24 cellular contexts compared by ENCODE assay signal in the genomic region with DNA sequence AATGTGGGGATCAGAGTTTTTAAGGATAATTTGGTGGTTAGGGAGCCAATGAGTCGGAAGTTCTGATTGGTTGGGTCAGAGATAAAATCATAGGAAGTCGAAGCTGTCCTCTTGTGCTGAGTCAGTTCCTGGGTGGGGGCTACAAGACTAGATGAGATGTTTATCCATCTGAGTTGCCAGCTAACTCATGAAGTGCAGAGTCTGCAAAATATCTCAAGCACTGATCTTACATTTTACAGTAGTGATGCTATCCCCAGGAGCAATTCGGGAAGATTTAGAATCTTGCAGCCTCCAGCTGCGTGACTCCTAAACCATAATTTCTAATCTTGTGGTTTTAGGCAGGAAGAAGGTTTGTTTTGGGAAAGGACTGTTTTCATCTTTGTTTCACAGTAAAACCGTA.
DNase-seq lines count a peak whose midpoint lies in the region; ATAC-seq, FAIRE-seq and TF ChIP-seq lines count a peak whose summit lies in the region.
"Had no signal": no experiment of that assay in that cellular context is flagged by ENCODE, and none has a peak within 500 bp of the region (broad histone marks: within the 10 kb centered on the region; RNA-seq: fewer than 3 reads in every experiment).

No MANE protein-coding gene starts in this region.

- POLR2A ChIA-PET in Panc1 (lab: Charles Lee), result no interaction called here

- H3K4me2 ChIP-seq in mammary epithelial cell (ENCODE audit: insufficient read depth, low read depth, low read length), result no peak overlapping the region

- peak; percentile 42; the same call in 1 of the 2 replicates for ATAC-seq in Panc1
- ATAC-seq: activated naive CD8-positive, alpha-beta T cell treated with anti-CD3 and anti-CD28 coated beads, Interleukin-2, amount 50 U/mL, for 24 hours; CD8-positive, alpha-beta T cell; HepG2; stimulated activated naive CD8-positive, alpha-beta T cell treated with anti-CD3 and anti-CD28 coated beads, Interleukin-15, Interleukin-2, amounts not matched to agents 100 U/mL and 50 U/mL, for 24 hours had no signal

- H2AFZ ChIP-seq in mammary epithelial cell (ENCODE audit: low read depth, low read length), result no peak overlapping the region

- WGBS in mammary epithelial cell (ENCODE audit: low coverage, missing lambda C conversion rate), result 39% methylated on average over 5 of the region's 5 CpGs
- WGBS in suprapubic skin, result 64% methylated on average over 5 of the region's 5 CpGs

- H3K79me2 ChIP-seq in mammary epithelial cell (ENCODE audit: insufficient read depth, low read length), result no peaks in the 10 kb centered on the region

- TF ChIP-seq CTCF in Panc1 (IDR thresholded peaks at IDR 0.05), result no peak
- TF ChIP-seq CTCF in mammary epithelial cell (conservative IDR thresholded peaks at IDR 0.05 in 1 of 2, IDR thresholded peaks at IDR 0.05 in 1 of 2; ENCODE audit: extremely low read depth in 1 of 2, insufficient read depth in 1 of 2, low read depth in 1 of 2, low read length in 2 of 2), result no peak
- TF ChIP-seq CTCF in suprapubic skin (IDR thresholded peaks at IDR 0.05), result no peak

- no peaks in the 10 kb centered on the region for H3K36me3 ChIP-seq in Panc1 (ENCODE audit: control insufficient read depth, insufficient read depth, low read length)
- no peaks in the 10 kb centered on the region for H3K36me3 ChIP-seq in mammary epithelial cell (ENCODE audit: insufficient read depth, low read length)
- no peaks in the 10 kb centered on the region for H3K36me3 ChIP-seq in suprapubic skin
- H3K36me3 ChIP-seq: esophagus muscularis mucosa, left ventricle myocardium inferior, SJSA1, transverse colon had no signal

- H4K20me1 ChIP-seq in mammary epithelial cell (ENCODE audit: insufficient read depth, low read length), result no peaks in the 10 kb centered on the region

- in situ Hi-C loops in Panc1 (cut with HindIII; ENCODE audit: low pct_unique_long_range_greater_than_20kb, low sequenced_read_pairs) (no loop called here), mammary epithelial cell (cut with MboI; ENCODE audit: low sequenced_read_pairs in 2 of 2) (no loop called here)

- H3K27ac ChIP-seq in Panc1 (ENCODE audit: low read length), result no peak overlapping the region
- no peak overlapping the region for H3K27ac ChIP-seq in mammary epithelial cell (ENCODE audit: insufficient read depth, low read depth, low read length)
- H3K27ac ChIP-seq in suprapubic skin, result no peak overlapping the region
- H3K27ac ChIP-seq: esophagus muscularis mucosa, left ventricle myocardium inferior, SJSA1, transverse colon had no signal

- H3K27me3 ChIP-seq in Panc1 (ENCODE audit: control insufficient read depth, insufficient read depth, low read length) (no peaks in the 10 kb centered on the region), mammary epithelial cell (ENCODE audit: insufficient read depth, low read length) (no peaks in the 10 kb centered on the region), suprapubic skin (no peaks in the 10 kb centered on the region)
- H3K27me3 ChIP-seq: esophagus muscularis mucosa, SJSA1, transverse colon had no signal

- H3K4me3 ChIP-seq in Panc1 (ENCODE audit: low read depth in 2 of 2, low read length in 2 of 2), result no peak overlapping the region
- H3K4me3 ChIP-seq in mammary epithelial cell (replicated peaks in 1 of 3; ENCODE audit: insufficient read depth in 1 of 3, low read depth in 2 of 3, low read length in 3 of 3), result no peak overlapping the region
- H3K4me3 ChIP-seq in suprapubic skin, result no peak overlapping the region
- H3K4me3 ChIP-seq: esophagus muscularis mucosa, left ventricle myocardium inferior, SJSA1, transverse colon had no signal

- no TSS peak for BruUV-seq in Panc1 (replicated peaks; lab: Mats Ljungman, UMichigan)
- no TSS peak for BruUV-seq in mammary epithelial cell (replicated peaks; lab: Mats Ljungman, UMichigan)

- TF ChIP-seq EP300 in suprapubic skin (IDR thresholded peaks at IDR 0.05), result no peak

- H3K4me1 ChIP-seq in Panc1 (ENCODE audit: control insufficient read depth, insufficient read depth, low read length) (no peaks in the 10 kb centered on the region), mammary epithelial cell (ENCODE audit: insufficient read depth, low read length) (no peaks in the 10 kb centered on the region), suprapubic skin (no peaks in the 10 kb centered on the region)
- H3K4me1 ChIP-seq: esophagus muscularis mucosa, left ventricle myocardium inferior, SJSA1, transverse colon had no signal

- FAIRE-seq in H54 (lab: Jason Lieb, UNC), result peak; percentile 95
- FAIRE-seq: HepG2 had no signal

- no peak for TF ChIP-seq POLR2A in H54 (IDR thresholded peaks at IDR 0.05; ENCODE audit: low read depth, low read length)
- no peak for TF ChIP-seq POLR2A in suprapubic skin (IDR thresholded peaks at IDR 0.05)

- CTCF ChIA-PET in Panc1 (lab: Charles Lee) (no interaction called here), mammary epithelial cell (lab: Charles Lee; ENCODE audit: low non-redundant PET) (no interaction called here)

- DNase-seq in H54 (ENCODE audit: insufficient read length, low spot score) (no peak), Panc1 (ENCODE audit: low read depth, low spot score) (no peak), mammary epithelial cell (peak; percentile 69), non-pigmented ciliary epithelial cell (ENCODE audit: low read depth) (peak; percentile 32), HPDE6-E6E7 (ENCODE audit: extremely low spot score) (no peak), cortex of kidney (lab: John Stamatoyannopoulos, UW) (no peak), suprapubic skin (ENCODE audit: low spot score in 2 of 2) (no peak)
- no peak for DNase-seq in stimulated activated CD4-positive, alpha-beta T cell treated with anti-CD3 and anti-CD28 coated beads, Interleukin-4, amount 100 ng/mL, for 4 hours
- DNase-seq: activated B cell treated with CpG ODN at 0.5 μM for 24 hours; activated CD4-positive, alpha-beta T cell treated with anti-CD3 and anti-CD28 coated beads, Interleukin-2, amount 50 U/mL, for 48 hours; activated effector memory CD4-positive, alpha-beta T cell treated with Interleukin-2 at 50 U/mL for 16 hours; activated naive CD8-positive, alpha-beta T cell treated with anti-CD3 and anti-CD28 coated beads, Interleukin-2, amount 50 U/mL, for 24 hours; CD8-positive, alpha-beta T cell; central memory CD4-positive, alpha-beta T cell; DMS79; HCEC 1CT; left ventricle myocardium inferior; NCI-H1694; stimulated activated CD4-positive, alpha-beta T cell treated with anti-CD3 and anti-CD28 coated beads, Interleukin-1b, Interleukin-23, amount 100 ng/mL, for 48 hours; stimulated activated naive CD8-positive, alpha-beta T cell treated with anti-CD3 and anti-CD28 coated beads, Interleukin-15, Interleukin-2, amounts not matched to agents 100 U/mL and 50 U/mL, for 24 hours; transverse colon had no signal

- no peak overlapping the region for H3K9ac ChIP-seq in mammary epithelial cell (ENCODE audit: insufficient read depth, low read length)

- H3K9me3 ChIP-seq in Panc1 (ENCODE audit: control insufficient read depth, insufficient read depth, low read depth, low read length) (no peaks in the 10 kb centered on the region), mammary epithelial cell (replicated peaks; ENCODE audit: insufficient read depth, low read length) (peaks cover 9% of the 10 kb centered on the region), suprapubic skin (no peaks in the 10 kb centered on the region)
- H3K9me3 ChIP-seq: esophagus muscularis mucosa, left ventricle myocardium inferior, SJSA1, transverse colon had no signal

- dilution Hi-C loops in mammary epithelial cell (cut with HindIII; ENCODE audit: low sequenced_read_pairs), result no loop called here

- intact Hi-C loops in Panc1 (cut with micrococcal nuclease; ENCODE audit: unreplicated experiment) (no loop called here), mammary epithelial cell (cut with micrococcal nuclease) (no loop called here)

Comparison
In these comparisons a context has a peak if more than half of its experiments do, and no peak if none do; other contexts are left out.
1. DNase-seq: peak in mammary epithelial cell (single experiment) and non-pigmented ciliary epithelial cell (single experiment); none in H54 (single experiment), Panc1 (single experiment), HPDE6-E6E7 (single experiment), stimulated activated CD4-positive, alpha-beta T cell treated with anti-CD3 and anti-CD28 coated beads, Interleukin-4, amount 100 ng/mL, for 4 hours (0 of 2), cortex of kidney (single experiment) and suprapubic skin (0 of 2).